ENCODE assay signal across 9 cellular contexts in the genomic region with DNA sequence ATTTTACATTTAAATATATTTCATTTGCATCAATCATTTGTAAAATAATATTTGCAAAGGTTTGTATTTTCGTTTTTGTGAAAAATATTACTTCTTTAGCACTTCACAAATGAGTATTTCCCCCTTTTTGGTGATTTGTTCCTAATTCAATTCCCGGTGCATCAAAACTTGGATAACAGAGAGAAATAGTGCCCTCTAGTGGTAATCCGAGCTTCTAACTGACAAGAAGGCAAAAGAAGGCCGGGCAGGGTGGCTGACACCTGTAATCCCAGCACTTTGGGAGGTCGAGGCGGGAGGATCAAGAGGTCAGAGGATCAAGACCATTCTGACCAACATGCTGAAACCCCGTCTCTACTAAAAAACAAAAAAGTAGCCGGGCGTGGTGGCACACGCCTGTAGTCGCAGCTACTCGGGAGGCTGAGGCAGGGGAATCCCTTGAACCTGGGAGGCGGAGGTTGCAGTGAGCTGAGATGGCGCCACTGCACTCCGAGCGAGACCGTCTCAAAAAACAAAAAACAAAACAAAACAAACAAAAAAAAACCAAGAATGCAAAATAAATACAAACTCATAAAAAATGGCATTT.
DNase-seq lines count a peak whose midpoint lies in the region; ATAC-seq, FAIRE-seq and TF ChIP-seq lines count a peak whose summit lies in the region.
"Had no signal": no experiment of that assay in that cellular context is flagged by ENCODE, and none has a peak within 500 bp of the region (broad histone marks: within the 10 kb centered on the region; RNA-seq: fewer than 3 reads in every experiment).

No MANE protein-coding gene starts in this region.

- DNase-seq in Caki2 (ENCODE audit: low read depth) (peak; percentile 10), LNCaP clone FGC (ENCODE audit: low read depth) (peak; percentile 37), RPMI8226 (peak; percentile 59), fibroblast of pulmonary artery (ENCODE audit: low read depth) (peak; percentile 86), small intestine (peak; percentile 35), occipital lobe (lab: John Stamatoyannopoulos, UW) (no peak)

- H3K9me3 ChIP-seq in small intestine (ENCODE audit: control insufficient read depth, low read depth), result no peaks in the 10 kb centered on the region
- H3K9me3 ChIP-seq: neutrophil had no signal

- no peaks in the 10 kb centered on the region for H3K36me3 ChIP-seq in small intestine (ENCODE audit: control insufficient read depth in 2 of 2, insufficient read depth in 2 of 2, low read length in 2 of 2)
- H3K36me3 ChIP-seq: neutrophil had no signal

- peak; percentile 67 for TF ChIP-seq CTCF in LNCaP clone FGC (IDR thresholded peaks at IDR 0.05; ENCODE audit: control insufficient read depth, extremely low read depth, insufficient read depth)
- TF ChIP-seq CTCF in fibroblast of pulmonary artery (IDR thresholded peaks at IDR 0.05; ENCODE audit: low read length, missing control alignments), result peak; percentile 63

- H3K27me3 ChIP-seq in small intestine (ENCODE audit: control insufficient read depth in 2 of 2, insufficient read depth in 2 of 2, low read length in 2 of 2), result no peaks in the 10 kb centered on the region
- H3K27me3 ChIP-seq: neutrophil had no signal

- no peaks in the 10 kb centered on the region for H3K4me1 ChIP-seq in small intestine (ENCODE audit: control insufficient read depth in 2 of 2, insufficient read depth in 1 of 2, low read depth in 1 of 2, low read length in 1 of 2)

- FAIRE-seq in small intestine (lab: Jason Lieb, UNC), result no peak

- H3K4me3 ChIP-seq in LNCaP clone FGC (ENCODE audit: low read depth, low read length), result no peak overlapping the region
- no peak overlapping the region for H3K4me3 ChIP-seq in fibroblast of pulmonary artery (replicated peaks; ENCODE audit: low read depth, low read length)
- H3K4me3 ChIP-seq in small intestine (ENCODE audit: low read depth in 1 of 2, low read length in 2 of 2), result no peak overlapping the region

- in situ Hi-C loops in Caki2 (cut with HindIII; ENCODE audit: low pct_unique_long_range_greater_than_20kb, low sequenced_read_pairs), result no loop called here

- peak; percentile 80 for ATAC-seq in GM19463 (IDR thresholded peaks at IDR 0.05; ENCODE audit: unreplicated experiment)
- ATAC-seq in GM18511 (IDR thresholded peaks at IDR 0.05; ENCODE audit: unreplicated experiment), result no peak

- WGBS in small intestine, 3 donors, result 59 to 65% (median 60%) methylated on average over 17 of the region's 17 CpGs

- H3K27ac ChIP-seq in small intestine (ENCODE audit: low read depth in 1 of 2, low read length in 1 of 2), result no peak overlapping the region
- H3K27ac ChIP-seq: neutrophil had no signal
